Comparison of ENCODE assay signal across 29 cellular contexts in genomic region chr11:77170107-77170506, GRCh38. TPM values are rescaled to one million over a fixed set of nuclear protein-coding genes. Genes with fewer than 3 reads are reported as not detected.
DNase-seq lines count a peak whose midpoint lies in the region; ATAC-seq, FAIRE-seq and TF ChIP-seq lines count a peak whose summit lies in the region.
"Had no signal": no experiment of that assay in that cellular context is flagged by ENCODE, and none has a peak within 500 bp of the region (broad histone marks: within the 10 kb centered on the region; RNA-seq: fewer than 3 reads in every experiment).

No MANE protein-coding gene starts in this region.

- H3K9me3 ChIP-seq in kidney (ENCODE audit: control insufficient read depth in 1 of 2, low read length in 2 of 2), result no peaks in the 10 kb centered on the region
- no peaks in the 10 kb centered on the region for H3K9me3 ChIP-seq in smooth muscle cell (replicated peaks; ENCODE audit: low read depth)
- H3K9me3 ChIP-seq: gastrocnemius medialis, SJSA1 had no signal

- H3K27me3 ChIP-seq in GM23338 (ENCODE audit: insufficient read depth) (no peaks in the 10 kb centered on the region), bronchial epithelial cell (ENCODE audit: control insufficient read depth, insufficient read depth, low read length) (no peaks in the 10 kb centered on the region), smooth muscle cell (ENCODE audit: low read depth) (no peaks in the 10 kb centered on the region)
- H3K27me3 ChIP-seq: gastrocnemius medialis, SJSA1 had no signal

- peak; percentile 54 for ATAC-seq in GM23338
- ATAC-seq: activated naive CD4-positive, alpha-beta T cell treated with anti-CD3 and anti-CD28 coated beads, Interleukin-2, amount 50 U/mL, for 72 hours; CD8-positive, alpha-beta T cell; gastrocnemius medialis; naive thymus-derived CD4-positive, alpha-beta T cell had no signal

- H3K4me1 Mint-ChIP-seq in GM23338 (peaks cover 53% of the 10 kb centered on the region), progenitor cell of endocrine pancreas (ENCODE audit: low read depth) (peaks cover 25% of the 10 kb centered on the region)

- H3K27ac ChIP-seq in GM23338 (ENCODE audit: low read depth) (no peak overlapping the region), kidney (ENCODE audit: low read depth in 2 of 2, low read length in 2 of 2) (no peak overlapping the region), smooth muscle cell (ENCODE audit: low read depth) (no peak overlapping the region)
- H3K27ac ChIP-seq: gastrocnemius medialis, SJSA1, skin epidermis had no signal

- TF ChIP-seq CTCF in GM23338 (conservative IDR thresholded peaks at IDR 0.05; ENCODE audit: low read depth in 2 of 2), result no peak
- no peak for TF ChIP-seq CTCF in bronchial epithelial cell (IDR thresholded peaks at IDR 0.05; ENCODE audit: insufficient read depth, low read length, severe bottlenecking)
- no peak for TF ChIP-seq CTCF in kidney (IDR thresholded peaks at IDR 0.05; ENCODE audit: borderline replicate concordance, extremely low read depth, insufficient read depth)
- no peak for TF ChIP-seq CTCF in progenitor cell of endocrine pancreas (IDR thresholded peaks at IDR 0.05; ENCODE audit: unreplicated experiment)
- TF ChIP-seq CTCF in smooth muscle cell (IDR thresholded peaks at IDR 0.05; ENCODE audit: borderline replicate concordance, insufficient read depth, poor library complexity, severe bottlenecking), result no peak

- H3K79me2 ChIP-seq in GM23338 (replicated peaks; ENCODE audit: insufficient read depth), result no peaks in the 10 kb centered on the region
- no peaks in the 10 kb centered on the region for H3K79me2 ChIP-seq in smooth muscle cell (ENCODE audit: low read depth)

- no peaks in the 10 kb centered on the region; the same call in 2 of the 3 replicates for H3K9me3 Mint-ChIP-seq in GM23338
- no peaks in the 10 kb centered on the region for H3K9me3 Mint-ChIP-seq in progenitor cell of endocrine pancreas (ENCODE audit: low read depth)
- H3K9me3 Mint-ChIP-seq: activated naive CD4-positive, alpha-beta T cell treated with anti-CD3 and anti-CD28 coated beads, Interleukin-2, amount 50 U/mL, for 72 hours; activated T-helper 2 cell treated with anti-CD3 and anti-CD28 coated beads, Interferon-gamma antibody, Interleukin-2, Interleukin-4, amounts not matched to agents 10 μg/mL and 5 μg/mL and 100 μg/mL, durations not matched to agents 14 hours and 24 hours and 36 hours; CD8-positive, alpha-beta T cell; naive thymus-derived CD4-positive, alpha-beta T cell had no signal

- peak overlapping the region; percentile 62; the same call in 1 of the 2 replicates for H3K27ac Mint-ChIP-seq in GM23338
- H3K27ac Mint-ChIP-seq in progenitor cell of endocrine pancreas, result peak overlapping the region; percentile 62
- H3K27ac Mint-ChIP-seq: activated T-helper 2 cell treated with anti-CD3 and anti-CD28 coated beads, Interferon-gamma antibody, Interleukin-2, Interleukin-4, amounts not matched to agents 10 μg/mL and 5 μg/mL and 100 μg/mL, durations not matched to agents 14 hours and 24 hours and 36 hours; CD8-positive, alpha-beta T cell; naive thymus-derived CD4-positive, alpha-beta T cell had no signal

- H3K9me2 ChIP-seq in GM23338 (ENCODE audit: insufficient read depth), result no peaks in the 10 kb centered on the region

- H3F3A ChIP-seq in GM23338 (replicated peaks; ENCODE audit: low read depth) (no peaks in the 10 kb centered on the region), smooth muscle cell (ENCODE audit: low read depth) (no peaks in the 10 kb centered on the region)

- no peaks in the 10 kb centered on the region; the same call in 2 of the 3 replicates for H3K36me3 Mint-ChIP-seq in GM23338 (ENCODE audit: low read depth)
- no peaks in the 10 kb centered on the region for H3K36me3 Mint-ChIP-seq in progenitor cell of endocrine pancreas (ENCODE audit: insufficient read depth)
- H3K36me3 Mint-ChIP-seq: activated naive CD4-positive, alpha-beta T cell treated with anti-CD3 and anti-CD28 coated beads, Interleukin-2, amount 50 U/mL, for 72 hours; CD8-positive, alpha-beta T cell; naive thymus-derived CD4-positive, alpha-beta T cell had no signal

- H3K36me3 ChIP-seq in GM23338 (ENCODE audit: insufficient read depth), result no peaks in the 10 kb centered on the region
- H3K36me3 ChIP-seq in bronchial epithelial cell (ENCODE audit: control insufficient read depth, insufficient read depth, low read length), result no peaks in the 10 kb centered on the region
- peaks cover 0 to 3% of the 10 kb centered on the region in 2 donors for H3K36me3 ChIP-seq in kidney (ENCODE audit: control insufficient read depth in 1 of 2, insufficient read depth in 2 of 2, low read length in 2 of 2)
- no peaks in the 10 kb centered on the region for H3K36me3 ChIP-seq in smooth muscle cell (ENCODE audit: low read depth)
- H3K36me3 ChIP-seq: gastrocnemius medialis, SJSA1 had no signal

- WGBS in smooth muscle cell (ENCODE audit: low lambda C conversion rate), result 76% methylated on average over 5 of the region's 5 CpGs

- intact Hi-C loops in kidney (cut with DNase I), result no loop called here

- FAIRE-seq in bronchial epithelial cell (lab: Jason Lieb, UNC) (no peak), kidney (lab: Jason Lieb, UNC) (no peak)
- FAIRE-seq: GM18507, GM19239, H54, islet of Langerhans had no signal

- H4K20me1 ChIP-seq in GM23338 (replicated peaks; ENCODE audit: insufficient read depth) (no peaks in the 10 kb centered on the region), smooth muscle cell (ENCODE audit: low read depth) (no peaks in the 10 kb centered on the region)

- peak; percentile 83 for DNase-seq in GM23338 (ENCODE audit: low spot score)
- peak; percentile 12 for DNase-seq in bronchial epithelial cell (ENCODE audit: low read depth)
- peak; percentile 36 for DNase-seq in kidney
- no peak for DNase-seq in progenitor cell of endocrine pancreas (ENCODE audit: low spot score, unreplicated experiment)
- DNase-seq in smooth muscle cell (lab: John Stamatoyannopoulos, UW; ENCODE audit: unreplicated experiment), result no peak
- no peak for DNase-seq in hippocampal formation (lab: John Stamatoyannopoulos, UW)
- DNase-seq in NCI-H526 treated with DMSO at 0.1 percent for 48 hours (lab: John Stamatoyannopoulos, UW), result no peak
- DNase-seq: activated CD4-positive, alpha-beta T cell treated with anti-CD3 and anti-CD28 coated beads for 48 hours; activated CD8-positive, alpha-beta memory T cell treated with anti-CD3 and anti-CD28 coated beads for 24 hours; activated T-cell treated with anti-CD3 and anti-CD28 coated beads for 4 hours; amygdala; CD8-positive, alpha-beta T cell; gastrocnemius medialis; Kasumi-1; naive thymus-derived CD4-positive, alpha-beta T cell; NCI-H1417 treated with DMSO at 0.1 percent for 48 hours; NCI-H774; stimulated activated naive CD4-positive, alpha-beta T cell treated with Interleukin-2 at 50 U/mL for 16 hours; T1000; WERI-Rb-1 had no signal

- H3K9ac ChIP-seq in kidney (ENCODE audit: low read length in 2 of 2) (no peak overlapping the region), smooth muscle cell (ENCODE audit: low read depth) (no peak overlapping the region)

- H2AFZ ChIP-seq in GM23338 (0 out of 2 replicates have a peak overlapping the region, but pooled peaks have one; percentile 12), smooth muscle cell (ENCODE audit: low read depth) (no peak overlapping the region)

- H3K4me2 ChIP-seq in GM23338 (no peak overlapping the region; the same call in 1 of the 2 replicates), smooth muscle cell (no peak overlapping the region)

- H3K4me3 ChIP-seq in GM23338 (no peak overlapping the region), bronchial epithelial cell (ENCODE audit: low read depth, low read length) (no peak overlapping the region), kidney (ENCODE audit: low read length in 2 of 2) (no peak overlapping the region), smooth muscle cell (no peak overlapping the region)
- H3K4me3 ChIP-seq: gastrocnemius medialis, SJSA1, skin epidermis had no signal

- peak overlapping the region; percentile 11; the same call in 1 of the 3 replicates for H3K4me3 Mint-ChIP-seq in GM23338
- no peak overlapping the region for H3K4me3 Mint-ChIP-seq in progenitor cell of endocrine pancreas (ENCODE audit: low read depth)
- H3K4me3 Mint-ChIP-seq: CD8-positive, alpha-beta T cell; naive thymus-derived CD4-positive, alpha-beta T cell had no signal

- H3K4me1 ChIP-seq in GM23338 (ENCODE audit: insufficient read depth) (peaks cover 26% of the 10 kb centered on the region), kidney (ENCODE audit: control insufficient read depth in 1 of 2, insufficient read depth in 1 of 2, low read depth in 1 of 2, low read length in 2 of 2) (peaks cover 0 to 3% of the 10 kb centered on the region in 2 donors), smooth muscle cell (ENCODE audit: low read depth) (peaks cover 29% of the 10 kb centered on the region)
- H3K4me1 ChIP-seq: gastrocnemius medialis, SJSA1 had no signal

- H3K27me3 Mint-ChIP-seq in GM23338 (ENCODE audit: insufficient read depth, low read depth, poor library complexity) (peaks cover 14% of the 10 kb centered on the region), progenitor cell of endocrine pancreas (peaks cover 3% of the 10 kb centered on the region)

TF ChIP-seq in GM23338, 12 proteins besides CTCF, POLR2A, EP300 and RAD21 (continues in another document):
- TF ChIP-seq, protein P1, sequence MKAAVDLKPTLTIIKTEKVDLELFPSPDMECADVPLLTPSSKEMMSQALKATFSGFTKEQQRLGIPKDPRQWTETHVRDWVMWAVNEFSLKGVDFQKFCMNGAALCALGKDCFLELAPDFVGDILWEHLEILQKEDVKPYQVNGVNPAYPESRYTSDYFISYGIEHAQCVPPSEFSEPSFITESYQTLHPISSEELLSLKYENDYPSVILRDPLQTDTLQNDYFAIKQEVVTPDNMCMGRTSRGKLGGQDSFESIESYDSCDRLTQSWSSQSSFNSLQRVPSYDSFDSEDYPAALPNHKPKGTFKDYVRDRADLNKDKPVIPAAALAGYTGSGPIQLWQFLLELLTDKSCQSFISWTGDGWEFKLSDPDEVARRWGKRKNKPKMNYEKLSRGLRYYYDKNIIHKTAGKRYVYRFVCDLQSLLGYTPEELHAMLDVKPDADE (IDR thresholded peaks at IDR 0.05), result no peak

RNA-seq across cellular contexts. Expression of gene MYO7A, which starts 42.1 kb away (rescaled TPM):
- 2.3 and 5.4 TPM in 2 replicates for total RNA-seq in GM23338 (2014; rRNA removed; shearing (Covaris generic))
- polyA plus RNA-seq in GM23338 (2016; fragmentation: Nextera tagmentation; extraction: Ambion mirVana), result 1.7 and 1.8 TPM in 2 replicates
- under 0.01 and 0.13 TPM in 2 replicates for total RNA-seq in bronchial epithelial cell
- 10.7 TPM for total RNA-seq in kidney
- polyA plus RNA-seq in kidney (ENCODE audit: insufficient read depth, low read depth, low replicate concordance), result 6.1 TPM
- 5.3 and 5.7 TPM in 2 replicates for total RNA-seq in progenitor cell of endocrine pancreas
- total RNA-seq in smooth muscle cell, result 0.18 TPM in 1 of 2 replicates, not detected in the other
- polyA plus RNA-seq in smooth muscle cell, result 0.04 and 0.08 TPM in 2 replicates
- total RNA-seq: osteocyte, SJSA1 had no signal
- polyA plus RNA-seq: naive thymus-derived CD4-positive, alpha-beta T cell had no signal

Comparison
In these comparisons a context has a peak if more than half of its experiments do, and no peak if none do; other contexts are left out.
1. DNase-seq: peak in GM23338 (single experiment), bronchial epithelial cell (single experiment) and kidney (single experiment); none in progenitor cell of endocrine pancreas (single experiment), smooth muscle cell (single experiment), hippocampal formation (0 of 2) and NCI-H526 treated with DMSO at 0.1 percent for 48 hours (single experiment).